In genomic region chr16:89570983-89571598, GRCh38 we compare ENCODE assay signal across 1 cellular context.
TF ChIP-seq lines count a peak whose summit lies in the region.

No MANE protein-coding gene starts in this region.

TF ChIP-seq in K562, 482 proteins besides CTCF, POLR2A, EP300 and RAD21:
- TF ChIP-seq PCBP1 (IDR thresholded peaks at IDR 0.05; ENCODE audit: low read depth, low read length, poor library complexity, severe bottlenecking) (peak; percentile 92), HNRNPL (IDR thresholded peaks at IDR 0.05; ENCODE audit: low read depth, low read length) (peak; percentile 78)
